In the genomic region with DNA sequence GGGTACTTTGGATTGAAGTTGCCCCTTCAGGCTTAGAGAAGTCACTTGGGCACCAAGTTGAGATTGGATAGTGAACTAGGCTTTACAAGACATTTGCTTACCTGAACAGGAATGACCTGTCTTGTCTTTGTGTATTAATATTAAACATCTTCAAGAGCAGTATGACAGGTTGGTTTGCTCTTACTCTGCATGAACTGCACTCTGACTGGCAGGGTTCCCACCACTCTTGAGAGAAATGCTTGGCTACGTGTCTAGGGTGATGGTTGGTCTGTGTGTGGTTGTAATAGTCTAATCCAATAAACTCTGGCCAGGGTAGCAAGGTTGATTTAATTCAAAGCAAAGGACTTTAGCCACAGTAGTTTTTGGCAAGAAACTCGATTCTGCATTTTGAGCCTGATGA, we compare ENCODE assay signal across 16 cellular contexts. TPM values are rescaled to one million over a fixed set of nuclear protein-coding genes. Genes with fewer than 3 reads are reported as not detected.
DNase-seq lines count a peak whose midpoint lies in the region; TF ChIP-seq lines count a peak whose summit lies in the region.
"Had no signal": no experiment of that assay in that cellular context is flagged by ENCODE, and none has a peak within 500 bp of the region (broad histone marks: within the 10 kb centered on the region; RNA-seq: fewer than 3 reads in every experiment).

No MANE protein-coding gene starts in this region.

- no peaks in the 10 kb centered on the region for H3K27me3 Mint-ChIP-seq in type B pancreatic cell
- H3K27me3 Mint-ChIP-seq in activated CD4-positive, alpha-beta memory T cell treated with anti-CD3 and anti-CD28 coated beads for 36 hours, result no peaks in the 10 kb centered on the region

- intact Hi-C loops in activated CD4-positive, alpha-beta memory T cell treated with anti-CD3 and anti-CD28 coated beads for 36 hours (cut with micrococcal nuclease), result no loop called here

- H3K4me1 Mint-ChIP-seq in type B pancreatic cell (ENCODE audit: unreplicated experiment), result peaks cover 4% of the 10 kb centered on the region
- H3K4me1 Mint-ChIP-seq in activated CD4-positive, alpha-beta memory T cell treated with anti-CD3 and anti-CD28 coated beads for 36 hours (ENCODE audit: low read depth), result peaks cover 9% of the 10 kb centered on the region

- H3K9me3 Mint-ChIP-seq in type B pancreatic cell, result no peaks in the 10 kb centered on the region
- H3K9me3 Mint-ChIP-seq in activated CD4-positive, alpha-beta memory T cell treated with anti-CD3 and anti-CD28 coated beads for 36 hours, result no peaks in the 10 kb centered on the region
- H3K9me3 Mint-ChIP-seq: activated T-helper 2 cell treated with anti-CD3 and anti-CD28 coated beads, Interferon-gamma antibody, Interleukin-2, Interleukin-4, amounts not matched to agents 10 μg/mL and 5 μg/mL and 100 μg/mL, durations not matched to agents 14 hours and 24 hours and 36 hours had no signal

- TF ChIP-seq CTCF in epithelial cell of esophagus (IDR thresholded peaks at IDR 0.05; ENCODE audit: insufficient read depth, low read depth, low read length, missing control alignments) (no peak), type B pancreatic cell (conservative IDR thresholded peaks at IDR 0.05) (no peak)

- H3K36me3 Mint-ChIP-seq in type B pancreatic cell, result no peaks in the 10 kb centered on the region
- no peaks in the 10 kb centered on the region for H3K36me3 Mint-ChIP-seq in activated CD4-positive, alpha-beta memory T cell treated with anti-CD3 and anti-CD28 coated beads for 36 hours

- DNase-seq in NCI-H345 (lab: John Stamatoyannopoulos, UW) (peak; percentile 54), NCI-H345 treated with DMSO at 0.1 percent for 48 hours (lab: John Stamatoyannopoulos, UW; ENCODE audit: unreplicated experiment) (no peak), NCI-H69 (lab: John Stamatoyannopoulos, UW) (peak; percentile 32), epithelial cell of esophagus (ENCODE audit: low read depth) (peak; percentile 86), type B pancreatic cell (ENCODE audit: extremely low spot score, unreplicated experiment) (no peak), NCI-H2081 (lab: John Stamatoyannopoulos, UW) (no peak), putamen (ENCODE audit: low spot score) (no peak)
- DNase-seq in activated CD4-positive, alpha-beta memory T cell treated with anti-CD3 and anti-CD28 coated beads for 36 hours, result no peak
- DNase-seq: activated CD8-positive, alpha-beta memory T cell treated with anti-CD3 and anti-CD28 coated beads for 24 hours; colonic mucosa; NCI-H146; NK-92 treated with Interleukin-12 subunit alpha and Interleukin-12 subunit beta, amount 100 ng/mL, for 24 hours; stimulated activated CD4-positive, alpha-beta T cell treated with anti-CD3 and anti-CD28 coated beads, Interleukin-1b, Interleukin-23, amount 100 ng/mL, for 48 hours had no signal

- H3K27ac Mint-ChIP-seq in type B pancreatic cell, result peak overlapping the region; percentile 94
- no peak overlapping the region for H3K27ac Mint-ChIP-seq in activated CD4-positive, alpha-beta memory T cell treated with anti-CD3 and anti-CD28 coated beads for 36 hours
- H3K27ac Mint-ChIP-seq: activated T-helper 2 cell treated with anti-CD3 and anti-CD28 coated beads, Interferon-gamma antibody, Interleukin-2, Interleukin-4, amounts not matched to agents 10 μg/mL and 5 μg/mL and 100 μg/mL, durations not matched to agents 14 hours and 24 hours and 36 hours had no signal

- POLR2A ChIA-PET in activated CD4-positive, alpha-beta memory T cell treated with anti-CD3 and anti-CD28 coated beads for 36 hours (lab: Charles Lee), result no interaction called here

- peak overlapping the region; percentile 74 for H3K4me3 Mint-ChIP-seq in type B pancreatic cell
- H3K4me3 Mint-ChIP-seq in activated CD4-positive, alpha-beta memory T cell treated with anti-CD3 and anti-CD28 coated beads for 36 hours, result no peak overlapping the region

- CTCF ChIA-PET in activated CD4-positive, alpha-beta memory T cell treated with anti-CD3 and anti-CD28 coated beads for 36 hours (lab: Charles Lee), result no interaction called here

- peak overlapping the region; percentile 21 for H3K4me3 ChIP-seq in epithelial cell of esophagus (ENCODE audit: low read length)
- H3K4me3 ChIP-seq: A549, colonic mucosa, K562 had no signal

RNA-seq across cellular contexts. Expression of gene SPTBN2, which starts 20.1 kb away (rescaled TPM):
- total RNA-seq in type B pancreatic cell (ENCODE audit: low replicate concordance), result 56.0 and 139 TPM in 2 replicates
- total RNA-seq in activated CD4-positive, alpha-beta memory T cell treated with anti-CD3 and anti-CD28 coated beads for 36 hours, result 1 to 10 TPM; 1.3 to 1.5 TPM

Comparison
In these comparisons a context has a peak if more than half of its experiments do, and no peak if none do; other contexts are left out.
1. DNase-seq: peak in NCI-H345 (single experiment), NCI-H69 (single experiment) and epithelial cell of esophagus (single experiment); none in NCI-H345 treated with DMSO at 0.1 percent for 48 hours (single experiment), type B pancreatic cell (single experiment), activated CD4-positive, alpha-beta memory T cell treated with anti-CD3 and anti-CD28 coated beads for 36 hours (single experiment), NCI-H2081 (0 of 2) and putamen (single experiment).
2. RNA of gene SPTBN2, which starts 20.1 kb away (total RNA-seq): 56.0 to 139 TPM in type B pancreatic cell; 1.3 to 1.5 TPM in activated CD4-positive, alpha-beta memory T cell treated with anti-CD3 and anti-CD28 coated beads for 36 hours; every median in the first group is over 10 times any median in the second.